In genomic region chr9:136742640-136743391, GRCh38 we compare ENCODE assay signal across 8 cellular contexts. TPM values are rescaled to one million over a fixed set of nuclear protein-coding genes. Genes with fewer than 3 reads are reported as not detected.
DNase-seq lines count a peak whose midpoint lies in the region; ATAC-seq, FAIRE-seq and TF ChIP-seq lines count a peak whose summit lies in the region.

TSS of gene LCN10 (minus strand) at chr9:136742940. CDS start at chr9:136742903, 37 bp downstream.

- H3K79me2 ChIP-seq in trophoblast cell (ENCODE audit: control insufficient read depth, insufficient read depth, low read length, poor library complexity) = no peaks in the 10 kb centered on the region

- H3K23ac ChIP-seq in trophoblast cell (ENCODE audit: low read length) = no peak within 1 kb of the TSS

- TF ChIP-seq POLR2A in A549 (IDR thresholded peaks at IDR 0.05; ENCODE audit: low read length) (no peak), adrenal gland (IDR thresholded peaks at IDR 0.05) (no peak)

- H4K91ac ChIP-seq in trophoblast cell (ENCODE audit: low read depth, low read length) = no peak within 1 kb of the TSS

- no peaks in the 10 kb centered on the region for H3K9me3 Mint-ChIP-seq in activated naive CD8-positive, alpha-beta T cell (ENCODE audit: low read depth)

- intact Hi-C loops in adrenal gland (cut with DNase I) = no loop called here

- H2AFZ ChIP-seq in trophoblast cell (ENCODE audit: insufficient read depth, low read length, poor library complexity) = no peak within 1 kb of the TSS

- 36% methylated on average over 15 of the region's 23 CpGs for WGBS in A549 (ENCODE audit: missing lambda C conversion rate)
- WGBS in trophoblast cell (ENCODE audit: extremely low coverage, insufficient coverage, insufficient read length) = no CpG with 5 or more reads among the region's 23 CpGs
- WGBS in adrenal gland, 4 donors = 19 to 42% (median 39%) methylated on average over 2 to 23 of the region's 23 CpGs

- no peak within 1 kb of the TSS for H2BK12ac ChIP-seq in trophoblast cell (ENCODE audit: low read length)

- DNase-seq in A549 (ENCODE audit: low read depth in 1 of 2, low spot score in 1 of 2) = no peak
- peak; percentile 97 for DNase-seq in H7
- DNase-seq in left lobe of liver (ENCODE audit: low spot score) = no peak
- DNase-seq in trophoblast cell = no peak
- DNase-seq in HTR-8/SVneo (ENCODE audit: insufficient read length, low spot score) = no peak
- no peak for DNase-seq in adrenal gland
- DNase-seq in NCI-H2107 (lab: John Stamatoyannopoulos, UW) = no peak

- no peaks in the 10 kb centered on the region for H3K9me3 ChIP-seq in A549
- no peaks in the 10 kb centered on the region for H3K9me3 ChIP-seq in trophoblast cell (ENCODE audit: insufficient read depth, low read depth, low read length)
- H3K9me3 ChIP-seq in adrenal gland (replicated peaks in 1 of 3) = no peaks in the 10 kb centered on the region

- ATAC-seq in A549 (peak; percentile 25 to 76; a peak in 5 of 6 replicates), left lobe of liver (peak; percentile 6)

- H3K4me3 ChIP-seq in A549 = no peak within 1 kb of the TSS
- H3K4me3 ChIP-seq in H7 (ENCODE audit: insufficient read depth, low read depth, low read length) = peak within 1 kb of the TSS; percentile 2; the same call in 1 of the 2 replicates
- no peak within 1 kb of the TSS for H3K4me3 ChIP-seq in trophoblast cell (ENCODE audit: low read depth, low read length)
- H3K4me3 ChIP-seq in adrenal gland = no peak within 1 kb of the TSS

- no peak within 1 kb of the TSS for H3K14ac ChIP-seq in trophoblast cell (ENCODE audit: low read length)

- H3K79me1 ChIP-seq in trophoblast cell (ENCODE audit: low read length) = no peaks in the 10 kb centered on the region

- H2BK120ac ChIP-seq in trophoblast cell (ENCODE audit: insufficient read depth, low read length, poor library complexity) = no peak within 1 kb of the TSS

- no peak within 1 kb of the TSS for H3K4ac ChIP-seq in trophoblast cell (ENCODE audit: low read depth, low read length)

- FAIRE-seq in A549 (lab: Jason Lieb, UNC) (no peak), HTR-8/SVneo (lab: Jason Lieb, UNC) (no peak)

- H3K27ac ChIP-seq in A549 = no peak within 1 kb of the TSS
- no peak within 1 kb of the TSS for H3K27ac ChIP-seq in trophoblast cell (ENCODE audit: low read depth, low read length)
- H3K27ac ChIP-seq in adrenal gland = no peak within 1 kb of the TSS

- no peak within 1 kb of the TSS for H3K18ac ChIP-seq in trophoblast cell (ENCODE audit: low read length)

- H3K27me3 Mint-ChIP-seq in activated naive CD8-positive, alpha-beta T cell = no peaks in the 10 kb centered on the region

- no peaks in the 10 kb centered on the region for H3K36me3 Mint-ChIP-seq in activated naive CD8-positive, alpha-beta T cell

- no peak for TF ChIP-seq RAD21 in A549 (conservative IDR thresholded peaks at IDR 0.05 in 1 of 2, IDR thresholded peaks at IDR 0.05 in 1 of 2)

- H3K27me3 ChIP-seq in H7 (ENCODE audit: control insufficient read depth, insufficient read depth, low read length) = no peaks in the 10 kb centered on the region
- H3K27me3 ChIP-seq in trophoblast cell (ENCODE audit: insufficient read depth, low read length) = no peaks in the 10 kb centered on the region
- H3K27me3 ChIP-seq in adrenal gland = peaks cover 24% of the 10 kb centered on the region

- H3K4me1 ChIP-seq in A549 = no peaks in the 10 kb centered on the region
- H3K4me1 ChIP-seq in trophoblast cell (ENCODE audit: control insufficient read depth in 1 of 2, insufficient read depth in 2 of 2, low read length in 2 of 2) = no peaks in the 10 kb centered on the region
- H3K4me1 ChIP-seq in adrenal gland (replicated peaks in 1 of 2) = peaks cover 0 to 6% of the 10 kb centered on the region in 2 donors

- H3K27ac Mint-ChIP-seq in activated naive CD8-positive, alpha-beta T cell = no peak within 1 kb of the TSS

- POLR2A ChIA-PET in A549 (lab: Yijun Ruan, JAX) = interaction anchor here (0.5 to 2.7 kb wide), 2 partner anchors 14 to 24 kb away, joined by 3 to 11 read pairs; no protein-coding TSS in a partner anchor

- H3K4me3 Mint-ChIP-seq in activated naive CD8-positive, alpha-beta T cell = peak within 1 kb of the TSS; percentile 81

- no peak within 1 kb of the TSS for H3K9ac ChIP-seq in trophoblast cell (ENCODE audit: low read length)

- no peak within 1 kb of the TSS for H4K12ac ChIP-seq in trophoblast cell (ENCODE audit: low read depth, low read length)

- CTCF ChIA-PET in A549 (lab: Yijun Ruan, JAX) = interaction anchor here (1.2 to 11.9 kb wide), 4 partner anchors 12 to 50 kb away, joined by 3 to 79 read pairs (median 28); partner anchors contain the start of gene LCN8

- no peak for TF ChIP-seq EP300 in A549 (IDR thresholded peaks at IDR 0.05)

- no peaks in the 10 kb centered on the region for H3K36me3 ChIP-seq in H7 (replicated peaks; ENCODE audit: control insufficient read depth, insufficient read depth, low read length)
- no peaks in the 10 kb centered on the region for H3K36me3 ChIP-seq in trophoblast cell (ENCODE audit: control insufficient read depth in 1 of 2, insufficient read depth in 2 of 2, low read length in 2 of 2)
- no peaks in the 10 kb centered on the region for H3K36me3 ChIP-seq in adrenal gland (replicated peaks in 1 of 2)

- no peak within 1 kb of the TSS for H2BK5ac ChIP-seq in trophoblast cell (ENCODE audit: low read depth, low read length, poor library complexity)

- no peak within 1 kb of the TSS for H3K4me2 ChIP-seq in A549
- no peak within 1 kb of the TSS for H3K4me2 ChIP-seq in trophoblast cell (ENCODE audit: low read length)

- TF ChIP-seq CTCF in A549 (IDR thresholded peaks at IDR 0.05) (0 out of 3 replicates have a peak, but pooled peaks have one; percentile 10), adrenal gland (IDR thresholded peaks at IDR 0.05) (peak in 1 of 6 experiments; percentile 12)

- H4K8ac ChIP-seq in trophoblast cell (ENCODE audit: low read depth, low read length) = no peak within 1 kb of the TSS

- H3K4me1 Mint-ChIP-seq in activated naive CD8-positive, alpha-beta T cell (ENCODE audit: low read depth) = peaks cover 8% of the 10 kb centered on the region

- H2AK5ac ChIP-seq in trophoblast cell (ENCODE audit: low read length) = no peak within 1 kb of the TSS

TF ChIP-seq in A549, 52 proteins besides CTCF, POLR2A, EP300 and RAD21:
- TF ChIP-seq REST (IDR thresholded peaks at IDR 0.05) (no peak), RARB (CRISPR knock-in tag; IDR thresholded peaks at IDR 0.05) (no peak), RFX5 (IDR thresholded peaks at IDR 0.05) (no peak), CEBPB (IDR thresholded peaks at IDR 0.05) (no peak)

RNA-seq across cellular contexts. Expression of gene LCN10, which starts in this region (rescaled TPM):
- polyA plus RNA-seq in A549 (2011; rRNA removed) (not detected in 2 replicates), A549 (2017; fragmentation: RNase III; extraction: RNeasy Plus Mini Kit Qiagen cat#74134 plus additional on column Dnase treatment) (not detected in 3 replicates), adrenal gland (1 to 10 TPM in 2 of 3 donors, under 1 TPM in 1; 0.11 to 9.5 (median 2.4) TPM)
- polyA plus RNA-seq in A549 (2012; cell fraction: cytosol; rRNA removed) = not detected in 2 replicates
- polyA plus RNA-seq in A549 (2012; cell fraction: nucleus; rRNA removed) = not detected in 2 replicates
- not detected in 2 replicates for polyA minus RNA-seq in A549 (2011; rRNA and poly(A)+ RNA removed)
- 0.76 and 1.4 TPM in 2 replicates for total RNA-seq in H7 (2014; rRNA removed; shearing (Covaris generic))
- total RNA-seq in left lobe of liver (0.15 TPM), adrenal gland (under 1 TPM in 2 of 8 donors, not detected in 6; 0.17 to 0.23 TPM)
- 0.03 and 0.06 TPM in 2 replicates for polyA plus RNA-seq in trophoblast cell (2013)

Comparison
In these comparisons a context has a peak if more than half of its experiments do, and no peak if none do; other contexts are left out.
1. Peak in ATAC-seq in A549; RNA of the gene not detected or under 1 TPM.
2. Peak in ATAC-seq in left lobe of liver; RNA of the gene not detected or under 1 TPM.